26 cellular contexts compared by ENCODE assay signal in genomic region chr2:44352510-44352909, GRCh38.
"Had no signal": no experiment of that assay in that cellular context is flagged by ENCODE, and none has a peak within 500 bp of the region (broad histone marks: within the 10 kb centered on the region; RNA-seq: fewer than 3 reads in every experiment).

No MANE protein-coding gene starts in this region.

- DNase-seq: cortex of kidney; effector memory CD8-positive, alpha-beta T cell; erythroblast; esophagus squamous epithelium; foreskin melanocyte; glutamatergic neuron; heart right ventricle; hippocampal formation; left cardiac atrium; left lung; mesenchymal stem cell; mucosa of descending colon; naive B cell; right cardiac atrium; stimulated activated CD4-positive, alpha-beta T cell treated with anti-CD3 and anti-CD28 coated beads, Interleukin-15, amount 100 ng/mL, for 24 hours; stimulated activated CD4-positive, alpha-beta T cell treated with anti-CD3 and anti-CD28 coated beads, Interleukin-2, amount 100 ng/mL, for 48 hours; stimulated activated naive CD4-positive, alpha-beta T cell; trophoblast cell had no signal

- H3K36me3 Mint-ChIP-seq: naive B cell; natural killer cell treated with Interleukin-12 subunit alpha and Interleukin-12 subunit beta and Interleukin-15 and Interleukin-18, amount 100 ng/mL, for 72 hours had no signal

- H3K27me3 Mint-ChIP-seq: effector memory CD8-positive, alpha-beta T cell; naive B cell; natural killer cell treated with Interleukin-12 subunit alpha and Interleukin-12 subunit beta and Interleukin-15 and Interleukin-18, amount 100 ng/mL, for 72 hours had no signal

- H3K27ac ChIP-seq: esophagus squamous epithelium, prostate gland, skin epidermis, vagina had no signal

- ATAC-seq: effector memory CD8-positive, alpha-beta T cell; left lung; mucosa of descending colon; natural killer cell treated with Interleukin-12 subunit alpha and Interleukin-12 subunit beta and Interleukin-15 and Interleukin-18, amount 100 ng/mL, for 72 hours had no signal

- H3K27ac Mint-ChIP-seq: effector memory CD8-positive, alpha-beta T cell; mesothelial cell of epicardium; natural killer cell treated with Interleukin-12 subunit alpha and Interleukin-12 subunit beta and Interleukin-15 and Interleukin-18, amount 100 ng/mL, for 72 hours had no signal

- H3K27me3 ChIP-seq: esophagus squamous epithelium, heart right ventricle, left lung, vagina had no signal

- FAIRE-seq: endometrium, islet of Langerhans had no signal

- H3K9me3 ChIP-seq: esophagus squamous epithelium, heart right ventricle, left lung, mucosa of descending colon, prostate gland, vagina had no signal

- H3K36me3 ChIP-seq: left lung, prostate gland, vagina had no signal

- H3K4me3 Mint-ChIP-seq: effector memory CD8-positive, alpha-beta T cell; mesothelial cell of epicardium; naive B cell; natural killer cell treated with Interleukin-12 subunit alpha and Interleukin-12 subunit beta and Interleukin-15 and Interleukin-18, amount 100 ng/mL, for 72 hours; neural crest cell had no signal

- H3K4me1 ChIP-seq: prostate gland had no signal

- H3K9me3 Mint-ChIP-seq: effector memory CD8-positive, alpha-beta T cell; mesothelial cell of epicardium; naive B cell; natural killer cell treated with Interleukin-12 subunit alpha and Interleukin-12 subunit beta and Interleukin-15 and Interleukin-18, amount 100 ng/mL, for 72 hours; neural crest cell had no signal

- H3K4me3 ChIP-seq: esophagus squamous epithelium, heart right ventricle, left lung, mucosa of descending colon, prostate gland, skin epidermis, vagina had no signal
